Comparison of ENCODE assay signal across 37 cellular contexts in the genomic region with DNA sequence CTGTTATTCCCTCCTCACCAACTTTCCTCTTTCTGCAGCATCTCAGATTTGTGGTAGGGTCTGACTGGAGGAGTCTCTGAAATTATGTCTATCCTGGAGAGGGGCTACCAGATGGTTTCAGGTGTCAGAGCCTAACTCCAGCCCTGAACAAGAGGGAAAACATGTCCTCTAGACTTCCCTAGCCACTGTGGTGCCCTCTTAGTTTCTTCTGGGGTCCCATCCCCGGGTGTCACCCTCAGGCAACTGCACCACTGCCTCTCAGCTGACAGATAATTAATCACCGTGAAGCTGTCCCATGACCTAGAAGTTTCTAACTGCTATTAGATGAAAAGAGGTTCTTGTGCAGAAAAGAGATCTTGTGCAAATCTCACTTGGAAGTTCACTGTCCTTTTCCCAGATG.
"Had no signal": no experiment of that assay in that cellular context is flagged by ENCODE, and none has a peak within 500 bp of the region (broad histone marks: within the 10 kb centered on the region; RNA-seq: fewer than 3 reads in every experiment).

No MANE protein-coding gene starts in this region.

- FAIRE-seq: astrocyte, TTC549 had no signal

- H3K4me3 ChIP-seq: adrenal gland, body of pancreas, breast epithelium had no signal

- H3K9me3 ChIP-seq: adrenal gland, body of pancreas, breast epithelium had no signal

- H3K36me3 Mint-ChIP-seq: activated CD4-positive, alpha-beta memory T cell treated with anti-CD3 and anti-CD28 coated beads for 36 hours; activated naive CD4-positive, alpha-beta T cell treated with anti-CD3 and anti-CD28 coated beads, Interleukin-2, amount 50 U/mL, for 72 hours; activated naive CD8-positive, alpha-beta T cell treated with anti-CD3 and anti-CD28 coated beads for 36 hours had no signal

- H3K27ac Mint-ChIP-seq: activated B cell treated with CpG ODN at 0.5 μM for 24 hours; activated CD4-positive, alpha-beta memory T cell treated with anti-CD3 and anti-CD28 coated beads for 36 hours; activated CD4-positive, alpha-beta T cell treated with anti-CD3 and anti-CD28 coated beads, Interleukin-2, amount 10 ng/mL, durations not matched to agents 7 days and 5 days; activated CD8-positive, alpha-beta T cell treated with anti-CD3 and anti-CD28 coated beads for 36 hours; activated naive CD4-positive, alpha-beta T cell treated with anti-CD3 and anti-CD28 coated beads for 36 hours; activated naive CD4-positive, alpha-beta T cell treated with anti-CD3 and anti-CD28 coated beads, Interleukin-2, amount 50 U/mL, for 72 hours; activated naive CD8-positive, alpha-beta T cell treated with anti-CD3 and anti-CD28 coated beads for 36 hours; activated T-cell treated with anti-CD3 and anti-CD28 coated beads, Interleukin-2, amount 50 U/mL, for 72 hours; activated T-helper 1 cell treated with anti-CD3 and anti-CD28 coated beads, Interleukin-12 subunit alpha, Interleukin-12 subunit beta, Interleukin-2, Interleukin-4 antibody, amounts not matched to agents 30 ng/mL and 10 ng/mL and 1 ng/mL, durations not matched to agents 14 hours and 24 hours and 36 hours; activated T-helper 17 cell treated with anti-CD3 and anti-CD28 coated beads, Interleukin-2, amount 50 U/mL, for 72 hours; T-helper 1 cell treated with Interleukin-12 subunit alpha and Interleukin-12 subunit beta and Interleukin-4 antibody, amounts not matched to agents 30 μg/mL and 1 μg/mL, for 36 hours; T-helper 2 cell treated with Interferon-gamma antibody and Interleukin-4, amounts not matched to agents 5 μg/mL and 100 μg/mL, for 36 hours had no signal

- H3K27ac ChIP-seq: adrenal gland, body of pancreas, brain microvascular endothelial cell, breast epithelium, VCaP had no signal

- H3K27me3 ChIP-seq: adrenal gland, body of pancreas, brain microvascular endothelial cell, breast epithelium had no signal

- H3K36me3 ChIP-seq: adrenal gland, brain microvascular endothelial cell, breast epithelium had no signal

- H3K9me3 Mint-ChIP-seq: activated B cell treated with CpG ODN at 0.5 μM for 24 hours; activated CD4-positive, alpha-beta memory T cell treated with anti-CD3 and anti-CD28 coated beads for 36 hours; activated CD4-positive, alpha-beta T cell treated with anti-CD3 and anti-CD28 coated beads, Interleukin-2, amount 10 ng/mL, durations not matched to agents 7 days and 5 days; activated CD8-positive, alpha-beta T cell treated with anti-CD3 and anti-CD28 coated beads for 36 hours; activated naive CD4-positive, alpha-beta T cell treated with anti-CD3 and anti-CD28 coated beads for 36 hours; activated naive CD8-positive, alpha-beta T cell treated with anti-CD3 and anti-CD28 coated beads for 36 hours; activated T-cell treated with anti-CD3 and anti-CD28 coated beads, Interleukin-2, amount 50 U/mL, for 4 hours; activated T-helper 1 cell treated with anti-CD3 and anti-CD28 coated beads, Interleukin-12 subunit alpha, Interleukin-12 subunit beta, Interleukin-2, Interleukin-4 antibody, amounts not matched to agents 30 ng/mL and 10 ng/mL and 1 ng/mL, durations not matched to agents 14 hours and 24 hours and 36 hours; activated T-helper 17 cell treated with anti-CD3 and anti-CD28 coated beads, Interleukin-2, amount 50 U/mL, for 72 hours; T-helper 1 cell treated with Interleukin-12 subunit alpha and Interleukin-12 subunit beta and Interleukin-4 antibody, amounts not matched to agents 30 μg/mL and 1 μg/mL, for 36 hours; T-helper 2 cell treated with Interferon-gamma antibody and Interleukin-4, amounts not matched to agents 5 μg/mL and 100 μg/mL, for 36 hours had no signal

- DNase-seq: activated B cell treated with CpG ODN at 0.5 μM for 24 hours; activated CD4-positive, alpha-beta memory T cell treated with anti-CD3 and anti-CD28 coated beads for 36 hours; activated CD4-positive, alpha-beta T cell treated with anti-CD3 and anti-CD28 coated beads for 4 hours; activated CD4-positive, alpha-beta T cell treated with anti-CD3 and anti-CD28 coated beads, Interleukin-2, amount 10 ng/mL, durations not matched to agents 7 days and 5 days; activated CD4-positive, alpha-beta T cell treated with anti-CD3 and anti-CD28 coated beads, Interleukin-2, amount 50 U/mL, for 4 hours; activated CD4-positive, CD25-positive, alpha-beta regulatory T cell treated with anti-CD3 and anti-CD28 coated beads, Interleukin-2, amount 50 U/mL, for 72 hours; activated CD8-positive, alpha-beta memory T cell treated with anti-CD3 and anti-CD28 coated beads, Interleukin-2, amount 50 U/mL, for 4 hours; activated CD8-positive, alpha-beta T cell treated with anti-CD3 and anti-CD28 coated beads for 36 hours; activated effector memory CD4-positive, alpha-beta T cell treated with anti-CD3 and anti-CD28 coated beads, Interleukin-2, amount 50 U/mL, for 16 hours; activated gamma-delta T cell treated with Interleukin-2 at 50 U/mL for 16 hours; activated naive CD4-positive, alpha-beta T cell; activated naive CD4-positive, alpha-beta T cell treated with anti-CD3 and anti-CD28 coated beads for 36 hours; activated naive CD4-positive, alpha-beta T cell treated with anti-CD3 and anti-CD28 coated beads, Interleukin-2, amount 50 U/mL, for 16 hours; activated naive CD8-positive, alpha-beta T cell treated with anti-CD3 and anti-CD28 coated beads for 36 hours; activated T-cell treated with anti-CD3 and anti-CD28 coated beads for 4 hours; activated T-cell treated with anti-CD3 and anti-CD28 coated beads, Interleukin-2, amount 50 U/mL, for 1 hour; activated T-cell treated with anti-CD3 and anti-CD28 coated beads, Interleukin-2, amount 50 U/mL, for 4 hours; activated T-cell treated with anti-CD3 and anti-CD28 coated beads, Interleukin-2, amount 50 U/mL, for 72 hours; adrenal gland; amniotic stem cell; aorta; body of pancreas; brain microvascular endothelial cell; central memory CD4-positive, alpha-beta T cell; SW 1271; T-helper 1 cell; T-helper 2 cell; T-helper 9 cell had no signal

- H3K4me3 Mint-ChIP-seq: activated B cell treated with CpG ODN at 0.5 μM for 24 hours; activated CD4-positive, alpha-beta memory T cell treated with anti-CD3 and anti-CD28 coated beads for 36 hours; activated CD4-positive, alpha-beta T cell treated with anti-CD3 and anti-CD28 coated beads, Interleukin-2, amount 10 ng/mL, durations not matched to agents 7 days and 5 days; activated CD8-positive, alpha-beta T cell treated with anti-CD3 and anti-CD28 coated beads for 36 hours; activated naive CD4-positive, alpha-beta T cell treated with anti-CD3 and anti-CD28 coated beads for 36 hours; activated naive CD8-positive, alpha-beta T cell treated with anti-CD3 and anti-CD28 coated beads for 36 hours; activated T-cell treated with anti-CD3 and anti-CD28 coated beads, Interleukin-2, amount 50 U/mL, for 4 hours; activated T-cell treated with anti-CD3 and anti-CD28 coated beads, Interleukin-2, amount 50 U/mL, for 72 hours; activated T-helper 1 cell treated with anti-CD3 and anti-CD28 coated beads, Interleukin-12 subunit alpha, Interleukin-12 subunit beta, Interleukin-2, Interleukin-4 antibody, amounts not matched to agents 30 ng/mL and 10 ng/mL and 1 ng/mL, durations not matched to agents 14 hours and 24 hours and 36 hours; activated T-helper 17 cell treated with anti-CD3 and anti-CD28 coated beads, Interleukin-2, amount 50 U/mL, for 72 hours; T-helper 1 cell treated with Interleukin-12 subunit alpha and Interleukin-12 subunit beta and Interleukin-4 antibody, amounts not matched to agents 30 μg/mL and 1 μg/mL, for 36 hours; T-helper 2 cell treated with Interferon-gamma antibody and Interleukin-4, amounts not matched to agents 5 μg/mL and 100 μg/mL, for 36 hours had no signal

- H3K4me1 ChIP-seq: adrenal gland, body of pancreas, breast epithelium had no signal

- H3K27me3 Mint-ChIP-seq: activated B cell treated with CpG ODN at 0.5 μM for 24 hours; activated CD4-positive, alpha-beta memory T cell treated with anti-CD3 and anti-CD28 coated beads for 36 hours; activated CD4-positive, alpha-beta T cell treated with anti-CD3 and anti-CD28 coated beads, Interleukin-2, amount 10 ng/mL, durations not matched to agents 7 days and 5 days; activated CD8-positive, alpha-beta T cell treated with anti-CD3 and anti-CD28 coated beads for 36 hours; activated naive CD8-positive, alpha-beta T cell treated with anti-CD3 and anti-CD28 coated beads for 36 hours; activated T-helper 17 cell treated with anti-CD3 and anti-CD28 coated beads, Interleukin-2, amount 50 U/mL, for 72 hours had no signal

- H3K4me1 Mint-ChIP-seq: activated B cell treated with CpG ODN at 0.5 μM for 24 hours; activated CD4-positive, alpha-beta T cell treated with anti-CD3 and anti-CD28 coated beads, Interleukin-2, amount 10 ng/mL, durations not matched to agents 7 days and 5 days; activated naive CD8-positive, alpha-beta T cell treated with anti-CD3 and anti-CD28 coated beads for 36 hours; activated T-helper 17 cell treated with anti-CD3 and anti-CD28 coated beads, Interleukin-2, amount 50 U/mL, for 72 hours had no signal
